Comparison of ENCODE assay signal across 1 cellular context in genomic region chr20:25573288-25574251, GRCh38.
TF ChIP-seq lines count a peak whose summit lies in the region.

No MANE protein-coding gene starts in this region.

TF ChIP-seq in IMR-90, 13 proteins besides CTCF, POLR2A, EP300 and RAD21:
- TF ChIP-seq MAFK (IDR thresholded peaks at IDR 0.05; ENCODE audit: low read depth, low read length), result peak; percentile 64
- TF ChIP-seq CEBPB (IDR thresholded peaks at IDR 0.05; ENCODE audit: low read depth, low read length), result peak; percentile 75
- no peak for TF ChIP-seq MXI1 (IDR thresholded peaks at IDR 0.05; ENCODE audit: borderline replicate concordance, low read depth, low read length)
- TF ChIP-seq FOS (IDR thresholded peaks at IDR 0.05; ENCODE audit: low read depth, low read length), result peak; percentile 15; the same call in 1 of the 2 replicates
TF ChIP-seq in IMR-90: peak in this region for 3.
